ENCODE assay signal across 11 cellular contexts in the genomic region with DNA sequence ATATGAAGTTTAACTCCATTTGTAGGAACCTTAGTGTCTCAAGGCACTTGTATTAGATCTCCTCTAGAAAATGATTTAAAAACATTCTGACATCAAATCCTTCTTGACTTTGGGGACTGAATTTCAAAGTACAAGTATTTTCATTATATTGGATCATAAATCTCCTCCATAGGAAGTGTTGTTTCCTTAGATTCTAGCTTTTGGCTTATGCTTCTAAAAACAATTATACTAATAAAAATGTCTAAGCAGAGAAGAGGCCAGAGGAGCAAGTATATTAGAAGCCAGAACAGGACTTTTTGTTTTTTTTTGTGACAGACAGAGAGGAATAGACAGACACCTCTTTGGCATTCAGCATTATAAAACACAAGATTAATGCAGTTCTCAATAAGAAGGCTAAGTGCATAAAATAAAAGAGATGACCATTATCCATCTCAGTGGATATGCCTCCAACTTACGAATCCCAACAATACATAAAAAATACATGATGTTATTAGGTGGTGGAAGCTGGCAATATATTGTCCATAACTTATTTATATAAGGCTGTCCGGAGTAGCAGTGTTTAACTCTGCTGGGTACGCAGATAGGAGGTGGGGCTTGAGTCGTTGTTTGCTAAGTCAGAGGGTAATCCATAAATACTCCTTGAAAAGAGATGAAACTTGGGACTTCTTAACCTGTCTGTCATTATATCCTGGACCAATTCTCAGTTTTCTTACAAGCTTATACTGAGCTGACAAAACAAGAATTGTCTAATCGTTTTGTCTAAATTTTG. TPM values are rescaled to one million over a fixed set of nuclear protein-coding genes. Genes with fewer than 3 reads are reported as not detected.
"Had no signal": no experiment of that assay in that cellular context is flagged by ENCODE, and none has a peak within 500 bp of the region (broad histone marks: within the 10 kb centered on the region; RNA-seq: fewer than 3 reads in every experiment).

No MANE protein-coding gene starts in this region.

- H3K27ac ChIP-seq: GM23248, HL-60 had no signal

- H3K9me3 ChIP-seq: HAP-1 had no signal

- ATAC-seq: HCT116 had no signal

- H2AFZ ChIP-seq: GM23248 had no signal

- H3K4me3 ChIP-seq: GM23248, HAP-1 had no signal

- H3K36me3 ChIP-seq: HAP-1 had no signal

- DNase-seq: GM23248, GOT3, H7, HFFc6, KBM-7 had no signal

- H3K9ac ChIP-seq: GM23248 had no signal

RNA-seq across cellular contexts. Expression of a gene that starts 31.9 kb away (rescaled TPM):
- total RNA-seq: GM23248, H4, H7, HFFc6, HT1080 had no signal
- polyA plus RNA-seq: GM23248, IgD-negative memory B cell had no signal
